1 cellular context compared by ENCODE assay signal in genomic region chr6:125939796-125940195, GRCh38.
TF ChIP-seq lines count a peak whose summit lies in the region.

No MANE protein-coding gene starts in this region.

TF ChIP-seq in A549, 52 proteins besides CTCF, POLR2A, EP300 and RAD21 (continued from another document):
- TF ChIP-seq RFX5 (IDR thresholded peaks at IDR 0.05) (no peak), FOSL2 (IDR thresholded peaks at IDR 0.05) (no peak), FOSL2 (CRISPR knock-in tag; IDR thresholded peaks at IDR 0.05) (no peak), BCL3 (IDR thresholded peaks at IDR 0.05) (no peak), GATA3 (IDR thresholded peaks at IDR 0.05; ENCODE audit: borderline replicate concordance) (no peak), ELK1 (IDR thresholded peaks at IDR 0.05; ENCODE audit: low read depth, low read length) (no peak), PBX3 (IDR thresholded peaks at IDR 0.05) (no peak), SMC3 (IDR thresholded peaks at IDR 0.05) (no peak), USF2 (IDR thresholded peaks at IDR 0.05) (no peak), KDM5A (IDR thresholded peaks at IDR 0.05) (no peak)
- TF ChIP-seq, protein P1, sequence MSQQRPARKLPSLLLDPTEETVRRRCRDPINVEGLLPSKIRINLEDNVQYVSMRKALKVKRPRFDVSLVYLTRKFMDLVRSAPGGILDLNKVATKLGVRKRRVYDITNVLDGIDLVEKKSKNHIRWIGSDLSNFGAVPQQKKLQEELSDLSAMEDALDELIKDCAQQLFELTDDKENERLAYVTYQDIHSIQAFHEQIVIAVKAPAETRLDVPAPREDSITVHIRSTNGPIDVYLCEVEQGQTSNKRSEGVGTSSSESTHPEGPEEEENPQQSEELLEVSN (IDR thresholded peaks at IDR 0.05; ENCODE audit: borderline replicate concordance, low read depth), result no peak
- TF ChIP-seq, protein P2, sequence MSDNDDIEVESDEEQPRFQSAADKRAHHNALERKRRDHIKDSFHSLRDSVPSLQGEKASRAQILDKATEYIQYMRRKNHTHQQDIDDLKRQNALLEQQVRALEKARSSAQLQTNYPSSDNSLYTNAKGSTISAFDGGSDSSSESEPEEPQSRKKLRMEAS (IDR thresholded peaks at IDR 0.05), result no peak
